ENCODE assay signal across 12 cellular contexts in genomic region chr17:64217249-64217652, GRCh38. TPM values are rescaled to one million over a fixed set of nuclear protein-coding genes. Genes with fewer than 3 reads are reported as not detected.
A peak's percentile ranks its signal among the peaks of the same experiment; 100 is the strongest.
DNase-seq lines count a peak whose midpoint lies in the region; ATAC-seq and FAIRE-seq lines count a peak whose summit lies in the region.
"Had no signal": no experiment of that assay in that cellular context is flagged by ENCODE, and none has a peak within 500 bp of the region (broad histone marks: within the 10 kb centered on the region; RNA-seq: fewer than 3 reads in every experiment).

No MANE protein-coding gene starts in this region.

- FAIRE-seq in small intestine (lab: Jason Lieb, UNC): no peak

- H3K9me3 ChIP-seq in right cardiac atrium (ENCODE audit: control insufficient read depth, low read length) (no peaks in the 10 kb centered on the region), small intestine (ENCODE audit: control insufficient read depth, low read depth) (no peaks in the 10 kb centered on the region)
- H3K9me3 ChIP-seq: HAP-1 had no signal

- H3K9me3 Mint-ChIP-seq in activated naive CD8-positive, alpha-beta T cell treated with anti-CD3 and anti-CD28 coated beads for 36 hours: peaks cover 5% of the 10 kb centered on the region

- no peaks in the 10 kb centered on the region for H3K27me3 Mint-ChIP-seq in activated naive CD8-positive, alpha-beta T cell treated with anti-CD3 and anti-CD28 coated beads for 36 hours

- no peak for DNase-seq in activated naive CD8-positive, alpha-beta T cell treated with anti-CD3 and anti-CD28 coated beads for 36 hours
- DNase-seq in right cardiac atrium: no peak
- DNase-seq in small intestine: no peak
- no peak for DNase-seq in T1000 (lab: John Stamatoyannopoulos, UW)
- no peak for DNase-seq in kidney glomerular epithelial cell (lab: John Stamatoyannopoulos, UW)
- DNase-seq: DMS79, NCI-H2029 had no signal

- H3K27me3 ChIP-seq in right cardiac atrium (ENCODE audit: control insufficient read depth, insufficient read depth) (no peaks in the 10 kb centered on the region), small intestine (ENCODE audit: control insufficient read depth in 2 of 2, insufficient read depth in 2 of 2, low read length in 2 of 2) (no peaks in the 10 kb centered on the region)

- H3K36me3 ChIP-seq in small intestine (ENCODE audit: control insufficient read depth in 2 of 2, insufficient read depth in 2 of 2, low read length in 2 of 2): peaks cover 0 to 2% of the 10 kb centered on the region in 2 donors
- H3K36me3 ChIP-seq: HAP-1 had no signal

- H3K4me1 ChIP-seq in right cardiac atrium (ENCODE audit: control insufficient read depth, insufficient read depth, low read length) (peaks cover 32% of the 10 kb centered on the region), small intestine (ENCODE audit: control insufficient read depth in 2 of 2, insufficient read depth in 1 of 2, low read depth in 1 of 2, low read length in 1 of 2) (peaks cover 13 to 28% of the 10 kb centered on the region in 2 donors)

- ATAC-seq in GM21447 (IDR thresholded peaks at IDR 0.05; ENCODE audit: unreplicated experiment) (peak; percentile 20), right cardiac atrium (peak; percentile 4 to 15), GM21529 (IDR thresholded peaks at IDR 0.05; ENCODE audit: unreplicated experiment) (no peak), HG03354 (IDR thresholded peaks at IDR 0.05; ENCODE audit: poor library complexity, severe bottlenecking, unreplicated experiment) (no peak)
- ATAC-seq: Panc1 had no signal

- no peak overlapping the region for H3K4me3 Mint-ChIP-seq in activated naive CD8-positive, alpha-beta T cell treated with anti-CD3 and anti-CD28 coated beads for 36 hours

- WGBS in right cardiac atrium: 70% methylated on average over 6 of the region's 6 CpGs
- 79 to 85% (median 79%) methylated on average over 6 of the region's 6 CpGs for WGBS in small intestine, 3 donors

- peak overlapping the region; percentile 25 for H3K27ac ChIP-seq in right cardiac atrium (ENCODE audit: low read length)
- H3K27ac ChIP-seq in small intestine (ENCODE audit: low read depth in 1 of 2, low read length in 1 of 2): peak overlapping the region; percentile 59 to 64

- no peak overlapping the region for H3K4me3 ChIP-seq in right cardiac atrium (ENCODE audit: low read length)
- no peak overlapping the region for H3K4me3 ChIP-seq in small intestine (ENCODE audit: low read depth in 1 of 2, low read length in 2 of 2)
- H3K4me3 ChIP-seq: HAP-1 had no signal

- peaks cover 26% of the 10 kb centered on the region for H3K36me3 Mint-ChIP-seq in activated naive CD8-positive, alpha-beta T cell treated with anti-CD3 and anti-CD28 coated beads for 36 hours

- H3K4me1 Mint-ChIP-seq in activated naive CD8-positive, alpha-beta T cell treated with anti-CD3 and anti-CD28 coated beads for 36 hours: peaks cover 30% of the 10 kb centered on the region

- peak overlapping the region; percentile 30 for H3K27ac Mint-ChIP-seq in activated naive CD8-positive, alpha-beta T cell treated with anti-CD3 and anti-CD28 coated beads for 36 hours

- intact Hi-C loops in right cardiac atrium (cut with DNase I): no loop called here

RNA-seq across cellular contexts. Expression of gene TEX2, which starts 45.8 kb away (rescaled TPM):
- 10 to 100 TPM; 18.5 to 19.8 TPM for total RNA-seq in activated naive CD8-positive, alpha-beta T cell treated with anti-CD3 and anti-CD28 coated beads for 36 hours
- 10 to 100 TPM; 42.6 to 56.8 (median 46.6) TPM for total RNA-seq in right cardiac atrium
- polyA plus RNA-seq in right cardiac atrium (21.4 TPM), small intestine (10 to 100 TPM in 1 of 3 donors, 1 to 10 TPM in 2; 4.2 to 16.9 (median 4.3) TPM)

Comparison
In these comparisons a context has a peak if more than half of its experiments do, and no peak if none do; other contexts are left out.
1. ATAC-seq: peak in GM21447 (single experiment) and right cardiac atrium (2 of 2); none in GM21529 (single experiment) and HG03354 (single experiment).